Comparison of ENCODE assay signal across 8 cellular contexts in genomic region chr13:114065141-114065925, GRCh38.
DNase-seq lines count a peak whose midpoint lies in the region; ATAC-seq and TF ChIP-seq lines count a peak whose summit lies in the region.

No MANE protein-coding gene starts in this region.

- TF ChIP-seq CTCF in GM13977 (IDR thresholded peaks at IDR 0.05; ENCODE audit: extremely low read depth, insufficient read depth, missing control alignments) (no peak), PC-3 (conservative IDR thresholded peaks at IDR 0.05; ENCODE audit: low read depth, low read length) (no peak)

- peak overlapping the region; percentile 97 for H3K27ac Mint-ChIP-seq in activated T-cell treated with anti-CD3 and anti-CD28 coated beads, Interleukin-2, amount 50 U/mL, for 24 hours

- peaks cover 30% of the 10 kb centered on the region for H3K79me2 ChIP-seq in PC-3 (ENCODE audit: low read length)

- no TSS peak for BruUV-seq in PC-3 (replicated peaks; lab: Mats Ljungman, UMichigan)

- H3K4me3 Mint-ChIP-seq in activated T-cell treated with anti-CD3 and anti-CD28 coated beads, Interleukin-2, amount 50 U/mL, for 24 hours = peak overlapping the region; percentile 79

- peak overlapping the region; percentile 72; the same call in 1 of the 2 replicates for H2AFZ ChIP-seq in PC-3 (ENCODE audit: low read length)

- H3K36me3 ChIP-seq in PC-3 (ENCODE audit: low read depth, low read length) = no peaks in the 10 kb centered on the region
- no peaks in the 10 kb centered on the region for H3K36me3 ChIP-seq in esophagus (ENCODE audit: control insufficient read depth in 2 of 2, insufficient read depth in 2 of 2, low read length in 1 of 2)
- no peaks in the 10 kb centered on the region for H3K36me3 ChIP-seq in muscle layer of colon (ENCODE audit: insufficient read depth, low read length)

- POLR2A ChIA-PET in PC-3 (lab: Charles Lee; ENCODE audit: unreplicated experiment) = interaction anchor here (0.6 to 0.7 kb wide), 3 partner anchors 50 to 244 kb away, joined by 3 read pairs; no protein-coding TSS in a partner anchor

- H3F3A ChIP-seq in PC-3 (ENCODE audit: low read length, unreplicated experiment) = no peaks in the 10 kb centered on the region

- H4K20me1 ChIP-seq in PC-3 (ENCODE audit: low read length) = no peaks in the 10 kb centered on the region

- H3K27me3 ChIP-seq in PC-3 (ENCODE audit: low read length) = no peaks in the 10 kb centered on the region
- no peaks in the 10 kb centered on the region for H3K27me3 ChIP-seq in esophagus (ENCODE audit: control insufficient read depth in 1 of 2, insufficient read depth in 2 of 2, low read length in 2 of 2)
- no peaks in the 10 kb centered on the region for H3K27me3 ChIP-seq in muscle layer of colon (ENCODE audit: control insufficient read depth in 1 of 2, insufficient read depth in 2 of 2, low read length in 2 of 2)

- H3K9me3 Mint-ChIP-seq in activated T-cell treated with anti-CD3 and anti-CD28 coated beads, Interleukin-2, amount 50 U/mL, for 24 hours = no peaks in the 10 kb centered on the region

- peaks cover 34% of the 10 kb centered on the region for H3K36me3 Mint-ChIP-seq in activated T-cell treated with anti-CD3 and anti-CD28 coated beads, Interleukin-2, amount 50 U/mL, for 24 hours (ENCODE audit: low read depth)

- WGBS in esophagus, 2 donors = 7 to 13% methylated on average over 25 of the region's 25 CpGs

- CTCF ChIA-PET in PC-3 (lab: Charles Lee) = no interaction called here

- in situ Hi-C loops in GM13977 (cut with MboI; ENCODE audit: low pct_unique_long_range_greater_than_20kb, low sequenced_read_pairs, unreplicated experiment) = no loop called here

- ATAC-seq in HG03378 (IDR thresholded peaks at IDR 0.05; ENCODE audit: unreplicated experiment) (peak; percentile 57), PC-3 (peak; percentile 88)

- H3K9me3 ChIP-seq in PC-3 (ENCODE audit: low read length) = no peaks in the 10 kb centered on the region
- no peaks in the 10 kb centered on the region for H3K9me3 ChIP-seq in esophagus (ENCODE audit: control insufficient read depth in 2 of 2, insufficient read depth in 1 of 2, low read depth in 1 of 2, low read length in 1 of 2)
- no peaks in the 10 kb centered on the region for H3K9me3 ChIP-seq in muscle layer of colon (ENCODE audit: low read length)

- H3K4me1 Mint-ChIP-seq in activated T-cell treated with anti-CD3 and anti-CD28 coated beads, Interleukin-2, amount 50 U/mL, for 24 hours (ENCODE audit: low read depth) = peaks cover 69% of the 10 kb centered on the region

- H3K9ac ChIP-seq in PC-3 (ENCODE audit: low read length) (peak overlapping the region; percentile 94), muscle layer of colon (ENCODE audit: low read length) (peak overlapping the region; percentile 62)

- no peaks in the 10 kb centered on the region for H3K9me2 ChIP-seq in PC-3 (replicated peaks; ENCODE audit: low read length)

- H3K4me2 ChIP-seq in PC-3 (ENCODE audit: low read length) = peak overlapping the region; percentile 93

- H3K27ac ChIP-seq in PC-3 (ENCODE audit: low read length) (peak overlapping the region; percentile 100), esophagus (ENCODE audit: low read depth in 2 of 2, low read length in 1 of 2) (peak overlapping the region; percentile 89 to 91), muscle layer of colon (ENCODE audit: low read depth, low read length) (peak overlapping the region; percentile 84)

- peaks cover 43% of the 10 kb centered on the region for H3K4me1 ChIP-seq in PC-3 (ENCODE audit: insufficient read depth, low read length)
- peaks cover 0 to 26% of the 10 kb centered on the region in 2 donors for H3K4me1 ChIP-seq in esophagus (ENCODE audit: control insufficient read depth in 2 of 2, insufficient read depth in 2 of 2, low read length in 1 of 2)
- peaks cover 58% of the 10 kb centered on the region for H3K4me1 ChIP-seq in muscle layer of colon (ENCODE audit: insufficient read depth, low read length)

- DNase-seq in GM13977 (ENCODE audit: low spot score) (peak; percentile 65), PC-3 (peak; percentile 95), DMS114 treated with DMSO at 0.1 percent for 48 hours (lab: John Stamatoyannopoulos, UW; ENCODE audit: unreplicated experiment) (no peak)
- DNase-seq in activated T-cell treated with anti-CD3 and anti-CD28 coated beads, Interleukin-2, amount 50 U/mL, for 24 hours = peak; percentile 86
- peak; percentile 41 to 70 for DNase-seq in stimulated activated CD8-positive, alpha-beta memory T cell treated with anti-CD3 and anti-CD28 coated beads, Interleukin-4, amount 100 ng/mL, for 4 hours (ENCODE audit: low read depth in 2 of 2, low spot score in 1 of 2)

- H3K27me3 Mint-ChIP-seq in activated T-cell treated with anti-CD3 and anti-CD28 coated beads, Interleukin-2, amount 50 U/mL, for 24 hours = no peaks in the 10 kb centered on the region

- H3K4me3 ChIP-seq in PC-3 (ENCODE audit: low read length) (peak overlapping the region; percentile 64), esophagus (ENCODE audit: low read depth in 1 of 2, low read length in 2 of 2) (peak overlapping the region; percentile 9 to 30), muscle layer of colon (ENCODE audit: low read depth in 1 of 2, low read length in 2 of 2) (peak overlapping the region; percentile 17 to 55)

- intact Hi-C loops in PC-3 (cut with micrococcal nuclease) = loop anchor here (2.0 to 10.0 kb wide), 3 partner anchors 33 to 162 kb away; partner anchors contain the start of gene C13orf46
